In the genomic region with DNA sequence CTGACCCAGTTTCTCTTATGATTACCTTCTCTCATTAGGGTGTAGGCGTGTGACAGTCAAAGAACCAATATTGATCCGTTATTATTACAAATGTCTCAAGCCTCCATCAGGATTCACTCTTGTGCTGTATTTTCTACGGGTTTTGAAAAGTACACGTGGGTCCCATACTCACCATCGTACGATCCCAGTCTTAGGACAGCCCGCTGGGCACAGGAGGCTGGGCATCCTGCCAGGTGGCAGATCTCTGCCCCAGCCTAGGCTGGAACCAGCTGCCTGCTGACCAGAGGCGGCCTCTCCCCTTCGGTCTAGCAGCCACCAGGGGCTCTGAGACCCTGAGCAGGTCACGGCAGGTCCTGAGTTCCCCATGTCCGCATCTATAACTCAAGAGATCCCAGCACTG, we compare ENCODE assay signal across 18 cellular contexts. TPM values are rescaled to one million over a fixed set of nuclear protein-coding genes. Genes with fewer than 3 reads are reported as not detected.
A peak's percentile ranks its signal among the peaks of the same experiment; 100 is the strongest.
DNase-seq lines count a peak whose midpoint lies in the region; ATAC-seq and TF ChIP-seq lines count a peak whose summit lies in the region.
"Had no signal": no experiment of that assay in that cellular context is flagged by ENCODE, and none has a peak within 500 bp of the region (broad histone marks: within the 10 kb centered on the region; RNA-seq: fewer than 3 reads in every experiment).

No MANE protein-coding gene starts in this region.

- H3K9me3 Mint-ChIP-seq in WTC11 (no peaks in the 10 kb centered on the region), progenitor cell of endocrine pancreas (ENCODE audit: low read depth) (no peaks in the 10 kb centered on the region)
- H3K9me3 Mint-ChIP-seq: stimulated activated naive CD8-positive, alpha-beta T cell treated with anti-CD3 and anti-CD28 coated beads, Interleukin-15, amount 100 ng/mL, for 72 hours had no signal

- CTCF ChIA-PET in WTC11 (lab: Charles Lee): interaction anchor here (0.5 to 1.4 kb wide), 2 partner anchors 114 to 399 kb away, joined by 3 to 5 read pairs; no protein-coding TSS in a partner anchor

- H3K27me3 Mint-ChIP-seq in WTC11 (ENCODE audit: low read depth) (peaks cover 34% of the 10 kb centered on the region), progenitor cell of endocrine pancreas (peaks cover 29% of the 10 kb centered on the region)

- POLR2A ChIA-PET in WTC11 (lab: Charles Lee): no interaction called here

- H3K4me3 Mint-ChIP-seq in WTC11: peak overlapping the region; percentile 3; the same call in 1 of the 2 replicates
- H3K4me3 Mint-ChIP-seq in progenitor cell of endocrine pancreas (ENCODE audit: low read depth): no peak overlapping the region

- ATAC-seq in WTC11: no peak
- peak; percentile 12 for ATAC-seq in left lobe of liver
- ATAC-seq in GM19324 (IDR thresholded peaks at IDR 0.05; ENCODE audit: low FRiP score, unreplicated experiment): no peak
- no peak for ATAC-seq in HG03196 (IDR thresholded peaks at IDR 0.05; ENCODE audit: unreplicated experiment)
- ATAC-seq: stimulated activated naive CD8-positive, alpha-beta T cell treated with anti-CD3 and anti-CD28 coated beads, Interleukin-15, amount 100 ng/mL, for 72 hours had no signal

- H3K4me1 Mint-ChIP-seq in WTC11: peaks cover 13% of the 10 kb centered on the region
- peaks cover 14% of the 10 kb centered on the region for H3K4me1 Mint-ChIP-seq in progenitor cell of endocrine pancreas (ENCODE audit: low read depth)

- peak; percentile 37 for DNase-seq in DMS 273 (lab: John Stamatoyannopoulos, UW; ENCODE audit: unreplicated experiment)
- DNase-seq in DMS 273 treated with DMSO at 0.1 percent for 48 hours (lab: John Stamatoyannopoulos, UW): no peak
- no peak for DNase-seq in WTC11 (ENCODE audit: low spot score)
- no peak for DNase-seq in left lobe of liver (ENCODE audit: low spot score)
- no peak for DNase-seq in progenitor cell of endocrine pancreas (ENCODE audit: low spot score, unreplicated experiment)
- no peak for DNase-seq in AML-193 (lab: John Stamatoyannopoulos, UW)
- DNase-seq: activated CD4-positive, alpha-beta T cell treated with anti-CD3 and anti-CD28 coated beads, Interleukin-2, amount 50 U/mL, for 1 hour; activated CD8-positive, alpha-beta memory T cell treated with anti-CD3 and anti-CD28 coated beads, Interleukin-2, amount 50 U/mL, for 48 hours; anterior cingulate cortex; KG1; mesenchymal stem cell; NCI-H187 treated with DMSO at 0.1 percent for 48 hours; NCI-H2227 treated with DMSO at 0.1 percent for 48 hours; Right ventricle myocardium superior; small intestine; stimulated activated naive CD8-positive, alpha-beta T cell treated with anti-CD3 and anti-CD28 coated beads, Interleukin-15, amount 100 ng/mL, for 72 hours had no signal

- no peak overlapping the region for H3K27ac Mint-ChIP-seq in WTC11
- H3K27ac Mint-ChIP-seq in progenitor cell of endocrine pancreas: peak overlapping the region; percentile 45
- H3K27ac Mint-ChIP-seq: stimulated activated naive CD8-positive, alpha-beta T cell treated with anti-CD3 and anti-CD28 coated beads, Interleukin-15, amount 100 ng/mL, for 72 hours had no signal

- no peak for TF ChIP-seq CTCF in WTC11 (IDR thresholded peaks at IDR 0.05)
- no peak for TF ChIP-seq CTCF in progenitor cell of endocrine pancreas (IDR thresholded peaks at IDR 0.05; ENCODE audit: unreplicated experiment)

- H3K36me3 Mint-ChIP-seq in WTC11 (no peaks in the 10 kb centered on the region), progenitor cell of endocrine pancreas (ENCODE audit: insufficient read depth) (peaks cover 2% of the 10 kb centered on the region)

TF ChIP-seq in WTC11, 78 proteins besides CTCF, POLR2A, EP300 and RAD21:
- TF ChIP-seq IRF2 (CRISPR knock-in tag; IDR thresholded peaks at IDR 0.05; ENCODE audit: borderline replicate concordance, low read depth): no peak
- TF ChIP-seq ZNF138 (CRISPR knock-in tag; conservative IDR thresholded peaks at IDR 0.05): no peak
- TF ChIP-seq NR3C1 (CRISPR knock-in tag; conservative IDR thresholded peaks at IDR 0.05; ENCODE audit: low read depth): no peak
- TF ChIP-seq TCF7 (CRISPR knock-in tag; IDR thresholded peaks at IDR 0.05; ENCODE audit: low read depth): no peak
TF ChIP-seq in WTC11: peak in this region for 0.

RNA-seq across cellular contexts. Expression of a gene that starts 2.0 kb away (rescaled TPM):
- 27.7 to 29.3 TPM (median 28.1 TPM) in 3 replicates for total RNA-seq in WTC11 (2021)
- 4.7 TPM for total RNA-seq in left lobe of liver
- total RNA-seq in progenitor cell of endocrine pancreas: 54.6 and 56.2 TPM in 2 replicates
